Comparison of ENCODE assay signal across 8 cellular contexts in genomic region chr6:27472617-27473400, GRCh38.
DNase-seq lines count a peak whose midpoint lies in the region; ATAC-seq, FAIRE-seq and TF ChIP-seq lines count a peak whose summit lies in the region.

TSS of gene ZNF184 (minus strand) at chr6:27473105. CDS start at chr6:27472294, 811 bp downstream.

- TF ChIP-seq CTCF in AG09319 (IDR thresholded peaks at IDR 0.05; ENCODE audit: low read depth, low read length) = no peak

- DNase-seq in AG09319 (ENCODE audit: extremely low read depth, low read depth) = peak; percentile 95
- peak; percentile 92 for DNase-seq in NCI-H345 treated with DMSO at 0.1 percent for 48 hours (lab: John Stamatoyannopoulos, UW; ENCODE audit: unreplicated experiment)
- peak; percentile 52 to 74 (median 70) for DNase-seq in activated CD4-positive, CD25-positive, alpha-beta regulatory T cell (lab: John Stamatoyannopoulos, UW)
- DNase-seq in cerebellar cortex (ENCODE audit: low spot score) = peak; percentile 99
- DNase-seq in stimulated activated CD4-positive, alpha-beta T cell treated with anti-CD3 and anti-CD28 coated beads, Interleukin-12 subunit alpha, Interleukin-12 subunit beta, amount 100 ng/mL, for 4 hours = peak; percentile 77

- ATAC-seq in GM19023 (IDR thresholded peaks at IDR 0.05; ENCODE audit: unreplicated experiment) (peak; percentile 92), HG03280 (IDR thresholded peaks at IDR 0.05; ENCODE audit: unreplicated experiment) (peak; percentile 82)

- peak; percentile 81 for FAIRE-seq in islet of Langerhans (lab: Jason Lieb, UNC)

Comparison
In these comparisons a context has a peak if more than half of its experiments do, and no peak if none do; other contexts are left out.
1. Peak in every context shown above with its lines: DNase-seq and ATAC-seq.